ENCODE assay signal across 23 cellular contexts in the genomic region with DNA sequence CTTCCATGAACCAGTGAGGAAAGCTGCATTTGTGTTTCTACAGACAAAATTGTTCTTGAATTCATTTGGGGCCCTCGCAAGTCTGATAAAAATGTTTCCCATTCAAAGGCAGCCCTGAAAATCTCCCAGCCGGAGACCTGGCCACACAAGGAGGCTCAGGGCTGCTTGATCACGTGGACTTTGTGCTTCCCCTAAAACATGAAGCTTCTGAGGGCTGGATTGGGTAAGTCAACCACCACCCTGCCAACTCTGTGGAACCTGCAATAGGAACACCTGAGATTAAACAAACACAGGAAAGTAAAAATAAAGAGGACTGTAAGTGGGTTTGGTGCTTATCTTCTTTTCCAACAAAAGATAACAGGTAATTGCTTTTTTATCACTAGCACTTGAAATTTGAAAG.
DNase-seq lines count a peak whose midpoint lies in the region; ATAC-seq, FAIRE-seq and TF ChIP-seq lines count a peak whose summit lies in the region.
"Had no signal": no experiment of that assay in that cellular context is flagged by ENCODE, and none has a peak within 500 bp of the region (broad histone marks: within the 10 kb centered on the region; RNA-seq: fewer than 3 reads in every experiment).

No MANE protein-coding gene starts in this region.

- TF ChIP-seq CTCF in pancreas (IDR thresholded peaks at IDR 0.05) (no peak), GM13977 (IDR thresholded peaks at IDR 0.05; ENCODE audit: extremely low read depth, insufficient read depth, missing control alignments) (no peak)

- H3K27ac ChIP-seq in pancreas: no peak overlapping the region
- H3K27ac ChIP-seq: 22Rv1, BLaER1, C4-2B had no signal

- H3K36me3 ChIP-seq in pancreas: no peaks in the 10 kb centered on the region
- H3K36me3 ChIP-seq: BLaER1, HAP-1 had no signal

- 48% methylated on average over 3 of the region's 3 CpGs for WGBS in pancreas, 2 donors

- no peaks in the 10 kb centered on the region for H3K9me3 ChIP-seq in pancreas
- H3K9me3 ChIP-seq: BLaER1, Caco-2, HAP-1 had no signal

- no peak for FAIRE-seq in pancreas (lab: Jason Lieb, UNC)
- FAIRE-seq: A204.1, GM12891, H54 had no signal

- H3K27me3 ChIP-seq in pancreas: no peaks in the 10 kb centered on the region
- H3K27me3 ChIP-seq: BLaER1 had no signal

- H3K4me3 ChIP-seq in pancreas: no peak overlapping the region
- H3K4me3 ChIP-seq: BLaER1, HAP-1 had no signal

- H3K4me1 ChIP-seq in pancreas: peaks cover 0 to 10% (median 0%) of the 10 kb centered on the region in 3 donors
- H3K4me1 ChIP-seq: BLaER1, Caco-2, HAP-1 had no signal

- in situ Hi-C loops in GM13977 (cut with MboI; ENCODE audit: low pct_unique_long_range_greater_than_20kb, low sequenced_read_pairs, unreplicated experiment): no loop called here

- peak; percentile 24 for DNase-seq in DMS153 (lab: John Stamatoyannopoulos, UW)
- no peak for DNase-seq in DMS153 treated with DMSO at 0.1 percent for 48 hours (lab: John Stamatoyannopoulos, UW; ENCODE audit: unreplicated experiment)
- DNase-seq in NCI-H146 (lab: John Stamatoyannopoulos, UW): peak; percentile 82
- DNase-seq in NCI-H2029 treated with DMSO at 0.1 percent for 48 hours (lab: John Stamatoyannopoulos, UW): peak; percentile 24
- DNase-seq in pancreas: no peak
- no peak for DNase-seq in GM13977 (ENCODE audit: low spot score)
- no peak for DNase-seq in superior temporal gyrus (ENCODE audit: extremely low spot score)
- no peak for DNase-seq in stimulated activated naive CD8-positive, alpha-beta T cell treated with anti-CD3 and anti-CD28 coated beads, Interleukin-15, Interleukin-2, amounts not matched to agents 100 U/mL and 50 U/mL, for 24 hours
- DNase-seq: CD4-positive, CD25-positive, alpha-beta regulatory T cell; CD8-positive, alpha-beta T cell; DMS53; DMS79 treated with DMSO at 0.1 percent for 48 hours; GF-D8; GOT3; HFFc6 had no signal

- intact Hi-C loops in pancreas (cut with DNase I): no loop called here

- ATAC-seq in pancreas: peak in 3 of 4 donors; percentile 39 to 71 (median 41)
- ATAC-seq in stimulated activated naive CD8-positive, alpha-beta T cell treated with anti-CD3 and anti-CD28 coated beads, Interleukin-15, Interleukin-2, amounts not matched to agents 100 U/mL and 50 U/mL, for 24 hours: no peak
- ATAC-seq: CD8-positive, alpha-beta T cell had no signal

Comparison
In these comparisons a context has a peak if more than half of its experiments do, and no peak if none do; other contexts are left out.
1. DNase-seq: peak in DMS153 (single experiment), NCI-H146 (single experiment) and NCI-H2029 treated with DMSO at 0.1 percent for 48 hours (single experiment); none in DMS153 treated with DMSO at 0.1 percent for 48 hours (single experiment), pancreas (0 of 6), GM13977 (single experiment), superior temporal gyrus (single experiment) and stimulated activated naive CD8-positive, alpha-beta T cell treated with anti-CD3 and anti-CD28 coated beads, Interleukin-15, Interleukin-2, amounts not matched to agents 100 U/mL and 50 U/mL, for 24 hours (single experiment).